In the genomic region with DNA sequence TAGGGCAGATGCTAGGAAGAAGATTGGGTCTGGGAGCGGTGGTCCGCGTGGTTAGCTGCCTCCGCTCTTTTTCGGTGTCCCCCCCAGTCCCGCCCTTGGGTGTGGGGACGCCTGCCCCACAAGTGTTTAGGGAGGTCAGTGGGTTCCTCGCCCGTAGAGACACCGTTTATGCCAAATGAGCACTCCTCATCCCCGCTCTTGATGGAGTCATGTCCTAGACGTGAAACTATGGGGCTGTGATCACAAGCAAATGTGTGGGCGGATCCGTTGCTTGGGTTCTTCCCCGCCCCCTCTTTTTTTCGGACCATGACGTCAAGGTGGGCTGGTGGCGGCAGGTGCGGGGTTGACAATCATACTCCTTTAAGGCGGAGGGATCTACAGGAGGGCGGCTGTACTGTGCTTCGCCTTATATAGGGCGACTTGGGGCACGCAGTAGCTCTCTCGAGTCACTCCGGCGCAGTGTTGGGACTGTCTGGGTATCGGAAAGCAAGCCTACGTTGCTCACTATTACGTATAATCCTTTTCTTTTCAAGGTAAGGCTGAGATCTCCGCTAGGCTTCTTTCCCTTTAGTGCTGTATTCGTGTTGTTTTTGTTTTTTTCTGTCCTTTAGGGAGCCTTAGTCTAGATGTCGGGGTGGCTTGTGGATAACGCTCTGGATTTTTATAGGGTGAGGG, we compare ENCODE assay signal across 8 cellular contexts. TPM values are rescaled to one million over a fixed set of nuclear protein-coding genes. Genes with fewer than 3 reads are reported as not detected.
A peak's percentile ranks its signal among the peaks of the same experiment; 100 is the strongest.
DNase-seq lines count a peak whose midpoint lies in the region; ATAC-seq and TF ChIP-seq lines count a peak whose summit lies in the region.

Gene HSP90AB1, plus strand, starts transcription at position 439 of the 675 bp plus-strand sequence. CDS start 1,529 bp downstream, outside the sequence.

- no peaks in the 10 kb centered on the region for H3K27me3 Mint-ChIP-seq in memory B cell

- H3K4me1 Mint-ChIP-seq in memory B cell = peaks cover 29% of the 10 kb centered on the region

- H3K9me3 ChIP-seq in effector memory CD4-positive, alpha-beta T cell (ENCODE audit: control insufficient read depth, low read length) = no peaks in the 10 kb centered on the region

- peak within 1 kb of the TSS; percentile 99 for H3K27ac Mint-ChIP-seq in memory B cell

- peak; percentile 75 for ATAC-seq in memory B cell (ENCODE audit: low read depth)

- H3K4me3 Mint-ChIP-seq in memory B cell = peak within 1 kb of the TSS; percentile 98

- POLR2A ChIA-PET in activated CD8-positive, alpha-beta memory T cell treated with anti-CD3 and anti-CD28 coated beads for 36 hours (lab: Charles Lee) = interaction anchor here (0.5 to 4.6 kb wide), 12 partner anchors 9 to 657 kb away, joined by 3 to 92 read pairs (median 6); partner anchors contain the start of genes CDC5L, GTPBP2, SLC29A1 and SLC35B2

- H3K36me3 ChIP-seq in effector memory CD4-positive, alpha-beta T cell (ENCODE audit: control insufficient read depth, insufficient read depth, low read length) = peaks cover 35% of the 10 kb centered on the region

- CTCF ChIA-PET in activated CD8-positive, alpha-beta memory T cell treated with anti-CD3 and anti-CD28 coated beads for 36 hours (lab: Charles Lee) = interaction anchor here (1.0 to 2.7 kb wide), 7 partner anchors 9 to 45 kb away, joined by 3 to 22 read pairs (median 5); partner anchors contain the start of gene SLC35B2

- peaks cover 21% of the 10 kb centered on the region for H3K36me3 Mint-ChIP-seq in memory B cell

- peak within 1 kb of the TSS; percentile 83 for H3K27ac ChIP-seq in effector memory CD4-positive, alpha-beta T cell (ENCODE audit: insufficient read depth, low read length, poor library complexity, severe bottlenecking)

- H3K27me3 ChIP-seq in effector memory CD4-positive, alpha-beta T cell (replicated peaks; ENCODE audit: control insufficient read depth, insufficient read depth, low read length, poor library complexity, severe bottlenecking) = no peaks in the 10 kb centered on the region

- H3K9me3 Mint-ChIP-seq in memory B cell = no peaks in the 10 kb centered on the region

- DNase-seq in COLO829 (ENCODE audit: low spot score) (peak; percentile 98), GM20000 (ENCODE audit: low spot score) (peak; percentile 96), HS-5 (ENCODE audit: low read depth) (peak; percentile 85), NK-92 (lab: John Stamatoyannopoulos, UW; ENCODE audit: unreplicated experiment) (peak; percentile 67), memory B cell (ENCODE audit: low spot score in 2 of 2) (peak; percentile 87 to 97)
- peak; percentile 95 to 96 (median 96) for DNase-seq in effector memory CD4-positive, alpha-beta T cell
- peak; percentile 92 for DNase-seq in stimulated activated CD8-positive, alpha-beta memory T cell treated with anti-CD3 and anti-CD28 coated beads, Interleukin-12 subunit alpha, Interleukin-12 subunit beta, amount 100 ng/mL, for 1 hour (ENCODE audit: low read depth)

- peaks cover 18% of the 10 kb centered on the region for H3K4me1 ChIP-seq in effector memory CD4-positive, alpha-beta T cell (ENCODE audit: control insufficient read depth, insufficient read depth, low read length, poor library complexity, severe bottlenecking)

- peak within 1 kb of the TSS; percentile 80 for H3K4me3 ChIP-seq in effector memory CD4-positive, alpha-beta T cell (ENCODE audit: insufficient read depth, low read depth, low read length, poor library complexity, severe bottlenecking)

- TF ChIP-seq CTCF in GM20000 (IDR thresholded peaks at IDR 0.05; ENCODE audit: extremely low read depth, missing control alignments) = no peak

RNA-seq across cellular contexts. Expression of gene HSP90AB1, which starts in this region (rescaled TPM):
- 1,000 to 10,000 TPM; 2,366 to 2,390 TPM for total RNA-seq in activated CD8-positive, alpha-beta memory T cell treated with anti-CD3 and anti-CD28 coated beads for 36 hours

Comparison
In these comparisons a context has a peak if more than half of its experiments do, and no peak if none do; other contexts are left out.
1. Peak in every context shown above with its lines: DNase-seq, ATAC-seq, H3K4me3 ChIP-seq and H3K27ac ChIP-seq.